In the genomic region with DNA sequence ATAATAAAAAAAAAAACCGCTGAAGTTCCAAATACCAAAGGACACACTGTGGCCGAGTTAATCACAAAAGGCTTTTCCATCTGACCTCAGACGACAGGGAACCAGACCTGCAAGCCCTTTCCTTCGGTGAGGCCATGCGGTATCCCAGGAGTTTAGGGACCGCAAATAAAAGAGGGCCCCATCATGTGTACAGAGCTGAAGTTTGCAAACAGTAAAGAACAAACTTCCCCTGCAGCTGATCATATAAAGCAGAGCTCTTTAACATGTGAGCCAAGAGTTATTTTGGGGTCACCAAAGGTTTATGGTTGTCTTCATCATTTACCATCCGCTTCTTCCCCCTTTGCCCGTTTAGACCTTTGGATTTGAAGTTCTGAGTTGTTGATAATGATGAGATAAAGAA, we compare ENCODE assay signal across 12 cellular contexts. TPM values are rescaled to one million over a fixed set of nuclear protein-coding genes. Genes with fewer than 3 reads are reported as not detected.
"Had no signal": no experiment of that assay in that cellular context is flagged by ENCODE, and none has a peak within 500 bp of the region (broad histone marks: within the 10 kb centered on the region; RNA-seq: fewer than 3 reads in every experiment).

No MANE protein-coding gene starts in this region.

- H3K27me3 ChIP-seq: cardiac muscle cell, suprapubic skin, upper lobe of left lung had no signal

- DNase-seq: activated CD8-positive, alpha-beta memory T cell treated with anti-CD3 and anti-CD28 coated beads, Interleukin-2, amount 10 ng/mL, durations not matched to agents 7 days and 5 days; activated T-cell treated with anti-CD3 and anti-CD28 coated beads, Interleukin-2, amount 50 U/mL, for 48 hours; left cardiac atrium; mammary epithelial cell; stimulated activated CD4-positive, alpha-beta T cell treated with anti-CD3 and anti-CD28 coated beads, Interleukin-12 subunit alpha, Interleukin-12 subunit beta, amount 100 ng/mL, for 4 hours; stimulated activated naive CD4-positive, alpha-beta T cell treated with Interleukin-2 at 50 U/mL for 16 hours; upper lobe of left lung had no signal

- H3K4me3 Mint-ChIP-seq: activated CD8-positive, alpha-beta memory T cell treated with anti-CD3 and anti-CD28 coated beads, Interleukin-2, amount 10 ng/mL, durations not matched to agents 7 days and 5 days; natural killer cell treated with Interleukin-12 subunit alpha and Interleukin-12 subunit beta and Interleukin-15 and Interleukin-18, amount 100 ng/mL, for 72 hours had no signal

- H3K36me3 ChIP-seq: cardiac muscle cell, suprapubic skin, upper lobe of left lung had no signal

- H3K9me3 Mint-ChIP-seq: natural killer cell treated with Interleukin-12 subunit alpha and Interleukin-12 subunit beta and Interleukin-15 and Interleukin-18, amount 100 ng/mL, for 72 hours had no signal

- H3K4me3 ChIP-seq: cardiac muscle cell, suprapubic skin, upper lobe of left lung had no signal

- H3K27me3 Mint-ChIP-seq: activated CD8-positive, alpha-beta memory T cell treated with anti-CD3 and anti-CD28 coated beads, Interleukin-2, amount 10 ng/mL, durations not matched to agents 7 days and 5 days; natural killer cell treated with Interleukin-12 subunit alpha and Interleukin-12 subunit beta and Interleukin-15 and Interleukin-18, amount 100 ng/mL, for 72 hours had no signal

- H3K9me3 ChIP-seq: suprapubic skin, upper lobe of left lung had no signal

- ATAC-seq: activated CD8-positive, alpha-beta memory T cell treated with anti-CD3 and anti-CD28 coated beads, Interleukin-2, amount 10 ng/mL, durations not matched to agents 7 days and 5 days; esophagus mucosa; left cardiac atrium; natural killer cell treated with Interleukin-12 subunit alpha and Interleukin-12 subunit beta and Interleukin-15 and Interleukin-18, amount 100 ng/mL, for 72 hours had no signal

- H3K27ac ChIP-seq: cardiac muscle cell, suprapubic skin, upper lobe of left lung had no signal

- H3K4me1 ChIP-seq: suprapubic skin, upper lobe of left lung had no signal

- H3K27ac Mint-ChIP-seq: activated CD8-positive, alpha-beta memory T cell treated with anti-CD3 and anti-CD28 coated beads, Interleukin-2, amount 10 ng/mL, durations not matched to agents 7 days and 5 days; natural killer cell treated with Interleukin-12 subunit alpha and Interleukin-12 subunit beta and Interleukin-15 and Interleukin-18, amount 100 ng/mL, for 72 hours had no signal

RNA-seq across cellular contexts. Expression of a gene that starts 33.0 kb away (rescaled TPM):
- total RNA-seq: esophagus mucosa, left cardiac atrium, mammary epithelial cell, osteoblast had no signal
- polyA plus RNA-seq: mammary epithelial cell had no signal
